8 cellular contexts compared by ENCODE assay signal in the genomic region with DNA sequence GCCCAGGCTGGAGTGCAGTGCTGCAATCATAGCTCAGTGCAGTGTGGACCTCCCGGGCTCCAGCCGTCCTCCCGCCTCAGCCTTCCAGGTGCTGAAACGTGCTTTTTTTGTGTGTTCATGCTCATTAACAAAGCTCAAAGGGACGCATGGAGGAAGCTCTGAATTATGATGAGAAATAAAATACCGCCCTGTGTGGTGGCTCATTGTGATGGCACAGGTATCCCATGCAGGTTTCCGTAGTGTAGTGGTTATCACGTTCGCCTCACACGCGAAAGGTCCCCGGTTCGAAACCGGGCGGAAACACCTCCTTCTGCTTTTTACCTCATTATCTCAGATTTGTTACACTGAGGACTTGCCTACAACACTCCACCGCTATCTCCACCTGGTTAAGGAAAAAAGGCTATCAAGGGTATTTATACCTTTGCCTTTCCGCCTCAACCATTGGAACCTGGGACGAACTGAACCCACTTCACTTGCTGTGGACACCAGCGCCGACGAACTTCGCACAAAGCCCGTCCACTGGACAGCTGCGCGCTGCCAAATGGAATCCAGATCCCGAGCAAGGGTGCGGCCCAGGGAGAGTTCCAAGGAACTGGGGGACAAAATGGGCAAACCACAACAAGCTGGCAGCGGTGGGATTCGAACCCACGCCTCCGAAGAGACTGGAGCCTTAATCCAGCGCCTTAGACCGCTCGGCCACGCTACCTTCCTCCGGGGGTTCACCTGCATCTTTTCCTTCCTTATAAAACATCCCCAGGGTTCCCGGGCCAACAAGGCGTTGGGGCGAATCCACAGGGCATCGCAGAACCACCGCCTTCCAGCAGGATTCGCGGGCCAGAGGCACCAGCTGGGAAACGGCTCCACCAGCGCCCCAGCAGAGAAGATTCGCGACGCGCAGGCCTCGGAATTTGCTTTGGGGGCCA. TPM values are rescaled to one million over a fixed set of nuclear protein-coding genes. Genes with fewer than 3 reads are reported as not detected.
DNase-seq lines count a peak whose midpoint lies in the region; ATAC-seq and TF ChIP-seq lines count a peak whose summit lies in the region.

No MANE protein-coding gene starts in this region.

- TF ChIP-seq CTCF in WTC11 (IDR thresholded peaks at IDR 0.05), result no peak

- peak; percentile 49 for ATAC-seq in GM18517 (IDR thresholded peaks at IDR 0.05; ENCODE audit: unreplicated experiment)
- ATAC-seq in HG03045 (IDR thresholded peaks at IDR 0.05; ENCODE audit: unreplicated experiment), result peak; percentile 64
- peak; percentile 81 for ATAC-seq in WTC11

- H3K27me3 ChIP-seq in SJCRH30, result no peaks in the 10 kb centered on the region; the same call in 1 of the 2 replicates

- peaks cover 62% of the 10 kb centered on the region for H3K27me3 Mint-ChIP-seq in WTC11 (ENCODE audit: low read depth)

- H3K4me1 ChIP-seq in SJCRH30, result peaks cover 4% of the 10 kb centered on the region; the same call in 1 of the 2 replicates

- peaks cover 3% of the 10 kb centered on the region; the same call in 1 of the 2 replicates for H3K9me3 Mint-ChIP-seq in WTC11

- POLR2A ChIA-PET in WTC11 (lab: Charles Lee), result interaction anchor here (0.9 kb wide), 1 partner anchor 11 kb away, joined by 3 read pairs; no protein-coding TSS in a partner anchor

- peak; percentile 92 for DNase-seq in WTC11 (ENCODE audit: low spot score)
- no peak for DNase-seq in epithelial cell of prostate (ENCODE audit: low read depth, low spot score)
- DNase-seq in stimulated activated CD4-positive, alpha-beta T cell treated with anti-CD3 and anti-CD28 coated beads, Interleukin-12 subunit alpha, Interleukin-12 subunit beta, amount 100 ng/mL, for 48 hours (ENCODE audit: low read depth in 2 of 3, low spot score in 1 of 3), result peak; percentile 57 to 79 (median 76)
- no peak for DNase-seq in stimulated activated naive CD4-positive, alpha-beta T cell (lab: John Stamatoyannopoulos, UW)
- no peak for DNase-seq in SJCRH30
- no peak for DNase-seq in NCI-H2107 treated with DMSO at 0.1 percent for 48 hours (lab: John Stamatoyannopoulos, UW; ENCODE audit: unreplicated experiment)

- peak overlapping the region; percentile 61 for H3K27ac Mint-ChIP-seq in WTC11

- no peak overlapping the region for H3K4me3 ChIP-seq in SJCRH30

- H3K4me3 Mint-ChIP-seq in WTC11, result peak overlapping the region; percentile 86

- H3K9me3 ChIP-seq in SJCRH30 (replicated peaks), result no peaks in the 10 kb centered on the region

- CTCF ChIA-PET in WTC11 (lab: Charles Lee), result interaction anchor here (0.7 to 5.6 kb wide), 6 partner anchors 11 to 384 kb away, joined by 3 to 44 read pairs (median 4); no protein-coding TSS in a partner anchor

- peaks cover 19% of the 10 kb centered on the region for H3K4me1 Mint-ChIP-seq in WTC11

- no peaks in the 10 kb centered on the region for H3K36me3 ChIP-seq in SJCRH30

- H3K27ac ChIP-seq in epithelial cell of prostate (peak overlapping the region; percentile 20), SJCRH30 (no peak overlapping the region)

- no peaks in the 10 kb centered on the region for H3K36me3 Mint-ChIP-seq in WTC11

TF ChIP-seq in WTC11, 78 proteins besides CTCF, POLR2A, EP300 and RAD21 (continues in another document):
- TF ChIP-seq, protein P1, sequence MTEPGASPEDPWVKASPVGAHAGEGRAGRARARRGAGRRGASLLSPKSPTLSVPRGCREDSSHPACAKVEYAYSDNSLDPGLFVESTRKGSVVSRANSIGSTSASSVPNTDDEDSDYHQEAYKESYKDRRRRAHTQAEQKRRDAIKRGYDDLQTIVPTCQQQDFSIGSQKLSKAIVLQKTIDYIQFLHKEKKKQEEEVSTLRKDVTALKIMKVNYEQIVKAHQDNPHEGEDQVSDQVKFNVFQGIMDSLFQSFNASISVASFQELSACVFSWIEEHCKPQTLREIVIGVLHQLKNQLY (CRISPR knock-in tag; IDR thresholded peaks at IDR 0.05), result no peak
- TF ChIP-seq RELA (CRISPR knock-in tag; IDR thresholded peaks at IDR 0.05; ENCODE audit: borderline replicate concordance) (no peak), ATF1 (CRISPR knock-in tag; IDR thresholded peaks at IDR 0.05) (no peak), FOXP1 (CRISPR knock-in tag; IDR thresholded peaks at IDR 0.05; ENCODE audit: borderline replicate concordance) (peak; percentile 39), CREB1 (CRISPR knock-in tag; IDR thresholded peaks at IDR 0.05) (no peak), ZNF219 (CRISPR knock-in tag; IDR thresholded peaks at IDR 0.05; ENCODE audit: borderline replicate concordance) (no peak), GABPB1 (CRISPR knock-in tag; IDR thresholded peaks at IDR 0.05) (no peak), ZNF317 (CRISPR knock-in tag; IDR thresholded peaks at IDR 0.05; ENCODE audit: borderline replicate concordance, low read depth) (no peak), JAZF1 (CRISPR knock-in tag; IDR thresholded peaks at IDR 0.05) (no peak), TEAD1 (CRISPR knock-in tag; IDR thresholded peaks at IDR 0.05) (peak; percentile 46; the same call in 1 of the 2 replicates), KAT7 (CRISPR knock-in tag; IDR thresholded peaks at IDR 0.05; ENCODE audit: borderline replicate concordance) (no peak), FOXJ3 (CRISPR knock-in tag; IDR thresholded peaks at IDR 0.05; ENCODE audit: borderline replicate concordance) (no peak)
- TF ChIP-seq, protein P2, sequence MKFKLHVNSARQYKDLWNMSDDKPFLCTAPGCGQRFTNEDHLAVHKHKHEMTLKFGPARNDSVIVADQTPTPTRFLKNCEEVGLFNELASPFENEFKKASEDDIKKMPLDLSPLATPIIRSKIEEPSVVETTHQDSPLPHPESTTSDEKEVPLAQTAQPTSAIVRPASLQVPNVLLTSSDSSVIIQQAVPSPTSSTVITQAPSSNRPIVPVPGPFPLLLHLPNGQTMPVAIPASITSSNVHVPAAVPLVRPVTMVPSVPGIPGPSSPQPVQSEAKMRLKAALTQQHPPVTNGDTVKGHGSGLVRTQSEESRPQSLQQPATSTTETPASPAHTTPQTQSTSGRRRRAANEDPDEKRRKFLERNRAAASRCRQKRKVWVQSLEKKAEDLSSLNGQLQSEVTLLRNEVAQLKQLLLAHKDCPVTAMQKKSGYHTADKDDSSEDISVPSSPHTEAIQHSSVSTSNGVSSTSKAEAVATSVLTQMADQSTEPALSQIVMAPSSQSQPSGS (CRISPR knock-in tag; IDR thresholded peaks at IDR 0.05; ENCODE audit: borderline replicate concordance, low read depth), result no peak
- TF ChIP-seq, protein P3, sequence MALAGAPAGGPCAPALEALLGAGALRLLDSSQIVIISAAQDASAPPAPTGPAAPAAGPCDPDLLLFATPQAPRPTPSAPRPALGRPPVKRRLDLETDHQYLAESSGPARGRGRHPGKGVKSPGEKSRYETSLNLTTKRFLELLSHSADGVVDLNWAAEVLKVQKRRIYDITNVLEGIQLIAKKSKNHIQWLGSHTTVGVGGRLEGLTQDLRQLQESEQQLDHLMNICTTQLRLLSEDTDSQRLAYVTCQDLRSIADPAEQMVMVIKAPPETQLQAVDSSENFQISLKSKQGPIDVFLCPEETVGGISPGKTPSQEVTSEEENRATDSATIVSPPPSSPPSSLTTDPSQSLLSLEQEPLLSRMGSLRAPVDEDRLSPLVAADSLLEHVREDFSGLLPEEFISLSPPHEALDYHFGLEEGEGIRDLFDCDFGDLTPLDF (CRISPR knock-in tag; IDR thresholded peaks at IDR 0.05), result no peak
- TF ChIP-seq, protein P4, sequence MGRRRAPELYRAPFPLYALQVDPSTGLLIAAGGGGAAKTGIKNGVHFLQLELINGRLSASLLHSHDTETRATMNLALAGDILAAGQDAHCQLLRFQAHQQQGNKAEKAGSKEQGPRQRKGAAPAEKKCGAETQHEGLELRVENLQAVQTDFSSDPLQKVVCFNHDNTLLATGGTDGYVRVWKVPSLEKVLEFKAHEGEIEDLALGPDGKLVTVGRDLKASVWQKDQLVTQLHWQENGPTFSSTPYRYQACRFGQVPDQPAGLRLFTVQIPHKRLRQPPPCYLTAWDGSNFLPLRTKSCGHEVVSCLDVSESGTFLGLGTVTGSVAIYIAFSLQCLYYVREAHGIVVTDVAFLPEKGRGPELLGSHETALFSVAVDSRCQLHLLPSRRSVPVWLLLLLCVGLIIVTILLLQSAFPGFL (CRISPR knock-in tag; IDR thresholded peaks at IDR 0.05; ENCODE audit: borderline replicate concordance), result no peak
- TF ChIP-seq, protein P5, sequence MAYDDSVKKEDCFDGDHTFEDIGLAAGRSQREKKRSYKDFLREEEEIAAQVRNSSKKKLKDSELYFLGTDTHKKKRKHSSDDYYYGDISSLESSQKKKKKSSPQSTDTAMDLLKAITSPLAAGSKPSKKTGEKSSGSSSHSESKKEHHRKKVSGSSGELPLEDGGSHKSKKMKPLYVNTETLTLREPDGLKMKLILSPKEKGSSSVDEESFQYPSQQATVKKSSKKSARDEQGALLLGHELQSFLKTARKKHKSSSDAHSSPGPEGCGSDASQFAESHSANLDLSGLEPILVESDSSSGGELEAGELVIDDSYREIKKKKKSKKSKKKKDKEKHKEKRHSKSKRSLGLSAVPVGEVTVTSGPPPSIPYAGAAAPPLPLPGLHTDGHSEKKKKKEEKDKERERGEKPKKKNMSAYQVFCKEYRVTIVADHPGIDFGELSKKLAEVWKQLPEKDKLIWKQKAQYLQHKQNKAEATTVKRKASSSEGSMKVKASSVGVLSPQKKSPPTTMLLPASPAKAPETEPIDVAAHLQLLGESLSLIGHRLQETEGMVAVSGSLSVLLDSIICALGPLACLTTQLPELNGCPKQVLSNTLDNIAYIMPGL (CRISPR knock-in tag; IDR thresholded peaks at IDR 0.05), result peak; percentile 96

RNA-seq across cellular contexts. Expression of a gene that starts 26.3 kb away (rescaled TPM):
- total RNA-seq in WTC11 (2021), result not detected in 3 replicates
- not detected in 2 replicates for total RNA-seq in SJCRH30 (2014; rRNA removed; shearing (Covaris generic))

RNA-seq across cellular contexts. Expression of a gene that starts 31.3 kb away (rescaled TPM):
- total RNA-seq in WTC11 (2021), result 0.64 to 1.4 TPM (median 0.98 TPM) in 3 replicates
- 6.9 and 9.0 TPM in 2 replicates for total RNA-seq in SJCRH30 (2014; rRNA removed; shearing (Covaris generic))

RNA-seq across cellular contexts. Expression of a gene that starts 42.7 kb away (rescaled TPM):
- not detected in 3 replicates for total RNA-seq in WTC11 (2021)
- 0.10 TPM in 1 of 2 replicates, not detected in the other for total RNA-seq in SJCRH30 (2014; rRNA removed; shearing (Covaris generic))

RNA-seq across cellular contexts. Expression of a gene that starts 49.4 kb away (rescaled TPM):
- 31.9 to 33.5 TPM (median 32.2 TPM) in 3 replicates for total RNA-seq in WTC11 (2021)
- 15.2 and 17.8 TPM in 2 replicates for total RNA-seq in SJCRH30 (2014; rRNA removed; shearing (Covaris generic))

Comparison
In these comparisons a context has a peak if more than half of its experiments do, and no peak if none do; other contexts are left out.
1. DNase-seq: peak in WTC11 (single experiment) and stimulated activated CD4-positive, alpha-beta T cell treated with anti-CD3 and anti-CD28 coated beads, Interleukin-12 subunit alpha, Interleukin-12 subunit beta, amount 100 ng/mL, for 48 hours (3 of 3); none in epithelial cell of prostate (single experiment), stimulated activated naive CD4-positive, alpha-beta T cell (0 of 6), SJCRH30 (0 of 2) and NCI-H2107 treated with DMSO at 0.1 percent for 48 hours (single experiment).
2. Peak in every context shown above with its lines, with median percentiles within 50 percentile points of each other: ATAC-seq.